In the genomic region with DNA sequence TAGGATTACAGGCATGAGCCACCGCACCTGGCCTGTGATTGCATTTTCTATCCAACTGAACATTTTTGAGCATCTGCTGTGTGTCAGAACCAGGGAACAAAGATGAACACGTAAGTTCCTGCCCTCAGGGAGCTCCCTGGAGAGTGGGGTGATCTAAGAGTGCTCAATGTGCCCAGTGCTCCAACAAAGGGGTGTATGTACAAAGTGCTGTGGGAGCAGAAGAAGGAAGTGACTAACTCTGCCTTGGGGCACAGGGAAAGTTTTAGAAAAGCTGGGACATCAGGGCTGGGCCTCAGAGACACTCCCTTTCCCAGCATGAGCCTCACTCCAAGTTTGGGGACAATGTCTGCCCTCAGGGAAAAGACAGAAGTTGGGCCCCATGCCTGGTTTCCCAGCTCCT, we compare ENCODE assay signal across 1 cellular context.
TF ChIP-seq lines count a peak whose summit lies in the region.

No MANE protein-coding gene starts in this region.

TF ChIP-seq in GM23338, 12 proteins besides CTCF, POLR2A, EP300 and RAD21 (continued from another document):
- TF ChIP-seq ZNF462 (CRISPR knock-in tag; IDR thresholded peaks at IDR 0.05) = no peak
- no peak for TF ChIP-seq POLR2AphosphoS5 (IDR thresholded peaks at IDR 0.05; ENCODE audit: low read depth)
- TF ChIP-seq REST (IDR thresholded peaks at IDR 0.05; ENCODE audit: unreplicated experiment) = no peak
- no peak for TF ChIP-seq CREB1 (CRISPR knock-in tag; IDR thresholded peaks at IDR 0.05; ENCODE audit: low read depth)
- no peak for TF ChIP-seq EZH2 (IDR thresholded peaks at IDR 0.05; ENCODE audit: low read depth, unreplicated experiment)
